In genomic region chr18:5369513-5369912, GRCh38 we compare ENCODE assay signal across 1 cellular context.
TF ChIP-seq lines count a peak whose summit lies in the region.

No MANE protein-coding gene starts in this region.

TF ChIP-seq in GM23338, 12 proteins besides CTCF, POLR2A, EP300 and RAD21 (continued from another document):
- TF ChIP-seq REST (IDR thresholded peaks at IDR 0.05; ENCODE audit: unreplicated experiment) (no peak), EZH2 (IDR thresholded peaks at IDR 0.05; ENCODE audit: low read depth, unreplicated experiment) (no peak), JUNB (IDR thresholded peaks at IDR 0.05; ENCODE audit: unreplicated experiment) (no peak), ZNF331 (CRISPR knock-in tag; IDR thresholded peaks at IDR 0.05; ENCODE audit: low read depth) (no peak), ZNF114 (CRISPR knock-in tag; IDR thresholded peaks at IDR 0.05) (no peak), EZH2phosphoT487 (IDR thresholded peaks at IDR 0.05; ENCODE audit: unreplicated experiment) (no peak), STAT1 (IDR thresholded peaks at IDR 0.05; ENCODE audit: unreplicated experiment) (no peak), ETS1 (IDR thresholded peaks at IDR 0.05) (no peak), ZNF462 (CRISPR knock-in tag; IDR thresholded peaks at IDR 0.05) (no peak), POLR2AphosphoS5 (IDR thresholded peaks at IDR 0.05; ENCODE audit: low read depth) (no peak)
